Comparison of ENCODE assay signal across 27 cellular contexts in genomic region chr13:29722415-29722814, GRCh38.
"Had no signal": no experiment of that assay in that cellular context is flagged by ENCODE, and none has a peak within 500 bp of the region (broad histone marks: within the 10 kb centered on the region; RNA-seq: fewer than 3 reads in every experiment).

No MANE protein-coding gene starts in this region.

- H3K36me3 ChIP-seq: ascending aorta, cardiac muscle cell, colonic mucosa, left ventricle myocardium inferior, neural progenitor cell, vagina had no signal

- FAIRE-seq: frontal cortex had no signal

- H3K9me3 ChIP-seq: ascending aorta, colonic mucosa, testis, vagina had no signal

- H3K9ac ChIP-seq: neural progenitor cell had no signal

- DNase-seq: activated CD4-positive, alpha-beta memory T cell treated with anti-CD3 and anti-CD28 coated beads for 36 hours; activated CD4-positive, alpha-beta T cell treated with anti-CD3 and anti-CD28 coated beads for 48 hours; activated CD8-positive, alpha-beta memory T cell treated with anti-CD3 and anti-CD28 coated beads, Interleukin-2, amount 50 U/mL, for 4 hours; activated gamma-delta T cell; activated naive CD4-positive, alpha-beta T cell treated with anti-CD3 and anti-CD28 coated beads, Interleukin-2, amount 10 ng/mL, durations not matched to agents 7 days and 5 days; activated naive CD8-positive, alpha-beta T cell treated with anti-CD3 and anti-CD28 coated beads, Interleukin-2, amount 10 ng/mL, durations not matched to agents 7 days and 5 days; activated T-cell treated with anti-CD3 and anti-CD28 coated beads, Interleukin-2, amount 50 U/mL, for 1 hour; cerebellar nuclear complex; colonic mucosa; effector CD8-positive, alpha-beta T cell; left ventricle myocardium inferior; mesendoderm; natural killer cell; right cardiac atrium; stimulated activated CD4-positive, alpha-beta T cell treated with anti-CD3 and anti-CD28 coated beads, Interleukin-2, amount 100 ng/mL, for 48 hours; stimulated activated naive CD8-positive, alpha-beta T cell treated with anti-CD3 and anti-CD28 coated beads, Interleukin-15, Interleukin-2, amounts not matched to agents 100 U/mL and 50 U/mL, for 24 hours; testis; trophoblast cell had no signal

- H3K4me3 ChIP-seq: ascending aorta, cardiac muscle cell, colonic mucosa, left ventricle myocardium inferior, lung, neural progenitor cell, testis, vagina had no signal

- H3K9me3 Mint-ChIP-seq: activated naive CD4-positive, alpha-beta T cell treated with anti-CD3 and anti-CD28 coated beads, Interleukin-2, amount 10 ng/mL, durations not matched to agents 7 days and 5 days; activated naive CD8-positive, alpha-beta T cell treated with anti-CD3 and anti-CD28 coated beads, Interleukin-2, amount 10 ng/mL, durations not matched to agents 7 days and 5 days; natural killer cell had no signal

- H3K4me1 ChIP-seq: ascending aorta, colonic mucosa, left ventricle myocardium inferior, neural progenitor cell, testis, vagina had no signal

- H2AFZ ChIP-seq: neural progenitor cell had no signal

- H3K4me2 ChIP-seq: neural progenitor cell had no signal

- H3K36me3 Mint-ChIP-seq: activated CD4-positive, alpha-beta memory T cell treated with anti-CD3 and anti-CD28 coated beads for 36 hours; activated naive CD4-positive, alpha-beta T cell treated with anti-CD3 and anti-CD28 coated beads, Interleukin-2, amount 10 ng/mL, durations not matched to agents 7 days and 5 days; activated naive CD8-positive, alpha-beta T cell treated with anti-CD3 and anti-CD28 coated beads, Interleukin-2, amount 10 ng/mL, durations not matched to agents 7 days and 5 days; brain; natural killer cell; neural progenitor cell had no signal

- H3K27ac Mint-ChIP-seq: activated CD4-positive, alpha-beta memory T cell treated with anti-CD3 and anti-CD28 coated beads for 36 hours; activated naive CD4-positive, alpha-beta T cell treated with anti-CD3 and anti-CD28 coated beads, Interleukin-2, amount 10 ng/mL, durations not matched to agents 7 days and 5 days; activated naive CD8-positive, alpha-beta T cell treated with anti-CD3 and anti-CD28 coated beads, Interleukin-2, amount 10 ng/mL, durations not matched to agents 7 days and 5 days; activated T-helper 1 cell treated with anti-CD3 and anti-CD28 coated beads, Interleukin-12 subunit alpha, Interleukin-12 subunit beta, Interleukin-2, Interleukin-4 antibody, amounts not matched to agents 30 ng/mL and 10 ng/mL and 1 ng/mL, durations not matched to agents 14 hours and 24 hours and 36 hours; brain; natural killer cell had no signal

- ATAC-seq: activated CD4-positive, CD25-positive, alpha-beta regulatory T cell treated with anti-CD3 and anti-CD28 coated beads, Interleukin-2, amount 50 U/mL, for 24 hours; natural killer cell; right cardiac atrium; stimulated activated naive CD8-positive, alpha-beta T cell treated with anti-CD3 and anti-CD28 coated beads, Interleukin-15, Interleukin-2, amounts not matched to agents 100 U/mL and 50 U/mL, for 24 hours had no signal

- H3K27ac ChIP-seq: ascending aorta, cardiac muscle cell, colonic mucosa, left ventricle myocardium inferior, neural progenitor cell, testis, vagina had no signal

- H3K4me1 Mint-ChIP-seq: activated naive CD4-positive, alpha-beta T cell treated with anti-CD3 and anti-CD28 coated beads, Interleukin-2, amount 10 ng/mL, durations not matched to agents 7 days and 5 days; activated naive CD8-positive, alpha-beta T cell treated with anti-CD3 and anti-CD28 coated beads, Interleukin-2, amount 10 ng/mL, durations not matched to agents 7 days and 5 days; brain; natural killer cell; neural progenitor cell had no signal

- H3K4me3 Mint-ChIP-seq: activated CD4-positive, alpha-beta memory T cell treated with anti-CD3 and anti-CD28 coated beads for 36 hours; activated naive CD4-positive, alpha-beta T cell treated with anti-CD3 and anti-CD28 coated beads, Interleukin-2, amount 10 ng/mL, durations not matched to agents 7 days and 5 days; activated naive CD8-positive, alpha-beta T cell treated with anti-CD3 and anti-CD28 coated beads, Interleukin-2, amount 10 ng/mL, durations not matched to agents 7 days and 5 days; activated T-helper 1 cell treated with anti-CD3 and anti-CD28 coated beads, Interleukin-12 subunit alpha, Interleukin-12 subunit beta, Interleukin-2, Interleukin-4 antibody, amounts not matched to agents 30 ng/mL and 10 ng/mL and 1 ng/mL, durations not matched to agents 14 hours and 24 hours and 36 hours; brain; natural killer cell; neural progenitor cell had no signal

- H3K27me3 ChIP-seq: ascending aorta, cardiac muscle cell, colonic mucosa, neural progenitor cell, testis, vagina had no signal
